In the genomic region with DNA sequence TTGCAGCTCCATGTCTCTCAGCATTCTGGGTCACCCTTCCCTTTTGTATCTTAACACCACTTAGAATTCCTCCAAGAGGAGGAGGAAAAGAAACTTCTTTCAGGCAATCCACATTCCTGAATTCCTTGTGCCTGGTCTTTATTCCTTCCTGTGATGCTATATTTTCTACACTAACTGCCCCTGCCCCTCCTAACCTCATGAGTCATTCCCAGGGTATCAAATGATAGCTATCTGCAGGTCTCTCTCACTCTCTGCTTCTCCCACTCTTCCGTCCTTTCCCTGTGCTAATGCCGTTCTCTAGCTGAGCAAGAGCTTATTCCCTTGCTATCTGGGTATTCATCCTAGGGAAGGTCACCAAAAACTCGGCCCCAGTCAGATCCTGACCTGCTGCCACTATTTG, we compare ENCODE assay signal across 17 cellular contexts.
DNase-seq lines count a peak whose midpoint lies in the region; ATAC-seq and TF ChIP-seq lines count a peak whose summit lies in the region.
"Had no signal": no experiment of that assay in that cellular context is flagged by ENCODE, and none has a peak within 500 bp of the region (broad histone marks: within the 10 kb centered on the region; RNA-seq: fewer than 3 reads in every experiment).

No MANE protein-coding gene starts in this region.

- no peaks in the 10 kb centered on the region for H3K27me3 ChIP-seq in breast epithelium
- H3K27me3 ChIP-seq: body of pancreas, right lobe of liver, upper lobe of left lung had no signal

- peak overlapping the region in 1 of 2 donors; percentile 29 for H3K27ac ChIP-seq in breast epithelium
- H3K27ac ChIP-seq: 22Rv1, body of pancreas, right lobe of liver, upper lobe of left lung, WERI-Rb-1 had no signal

- no peak overlapping the region for H3K4me3 ChIP-seq in breast epithelium
- H3K4me3 ChIP-seq: body of pancreas, right lobe of liver, upper lobe of left lung had no signal

- peak; percentile 3 for DNase-seq in DMS 273 (lab: John Stamatoyannopoulos, UW; ENCODE audit: unreplicated experiment)
- no peak for DNase-seq in DMS 273 treated with DMSO at 0.1 percent for 48 hours (lab: John Stamatoyannopoulos, UW)
- peak; percentile 36 for DNase-seq in iPS DF 4.7 (ENCODE audit: extremely low read depth, low spot score)
- DNase-seq in sciatic nerve (ENCODE audit: low spot score), result no peak
- no peak for DNase-seq in NCI-H1436 treated with DMSO at 0.1 percent for 48 hours (lab: John Stamatoyannopoulos, UW)
- no peak for DNase-seq in activated CD8-positive, alpha-beta memory T cell treated with anti-CD3 and anti-CD28 coated beads, Interleukin-2, amount 50 U/mL, for 48 hours
- no peak for DNase-seq in breast epithelium (ENCODE audit: low spot score in 2 of 2)
- DNase-seq: activated gamma-delta T cell treated with Interleukin-2 at 50 U/mL for 16 hours; body of pancreas; naive thymus-derived CD8-positive, alpha-beta T cell; NCI-H2227 treated with DMSO at 0.1 percent for 48 hours; right lobe of liver; upper lobe of left lung; WERI-Rb-1 had no signal

- no peak for TF ChIP-seq POLR2A in breast epithelium (IDR thresholded peaks at IDR 0.05)

- ATAC-seq in SK-N-SH treated with all-trans-retinoic acid at 6 μM for 48 hours, result peak; percentile 96
- peak; percentile 39 for ATAC-seq in sciatic nerve
- ATAC-seq: body of pancreas; naive thymus-derived CD8-positive, alpha-beta T cell; right lobe of liver; stimulated activated effector memory CD8-positive, alpha-beta T cell treated with anti-CD3 and anti-CD28 coated beads, Interleukin-12 subunit alpha, Interleukin-12 subunit beta, amount 100 ng/mL, for 72 hours had no signal

- TF ChIP-seq CTCF in breast epithelium (IDR thresholded peaks at IDR 0.05), result no peak

- intact Hi-C loops in sciatic nerve (cut with DNase I), result no loop called here
- intact Hi-C loops in breast epithelium (cut with DNase I; ENCODE audit: low total_unique reads), result no loop called here

- peaks cover 0 to 14% of the 10 kb centered on the region in 2 donors for H3K9me3 ChIP-seq in breast epithelium
- H3K9me3 ChIP-seq: body of pancreas, right lobe of liver had no signal

- no peaks in the 10 kb centered on the region for H3K4me1 ChIP-seq in breast epithelium
- H3K4me1 ChIP-seq: body of pancreas, right lobe of liver had no signal

- H3K36me3 ChIP-seq in breast epithelium, result no peaks in the 10 kb centered on the region
- H3K36me3 ChIP-seq: right lobe of liver, upper lobe of left lung, WERI-Rb-1 had no signal

TF ChIP-seq in SK-N-SH treated with all-trans-retinoic acid at 6 μM for 48 hours, 23 proteins besides CTCF, POLR2A, EP300 and RAD21:
- no peak for TF ChIP-seq ZNF8 (CRISPR knock-in tag; IDR thresholded peaks at IDR 0.05)
- no peak for TF ChIP-seq TCF4 (CRISPR knock-in tag; IDR thresholded peaks at IDR 0.05; ENCODE audit: borderline replicate concordance)
- no peak for TF ChIP-seq ZNF565 (CRISPR knock-in tag; conservative IDR thresholded peaks at IDR 0.05; ENCODE audit: low read depth)
- TF ChIP-seq ISL1 (CRISPR knock-in tag; IDR thresholded peaks at IDR 0.05), result no peak
- TF ChIP-seq PPARA (CRISPR knock-in tag; IDR thresholded peaks at IDR 0.05; ENCODE audit: borderline replicate concordance), result no peak
- no peak for TF ChIP-seq TOX (CRISPR knock-in tag; IDR thresholded peaks at IDR 0.05; ENCODE audit: borderline replicate concordance)
- no peak for TF ChIP-seq RARB (CRISPR knock-in tag; IDR thresholded peaks at IDR 0.05)
- TF ChIP-seq CSDC2 (CRISPR knock-in tag; IDR thresholded peaks at IDR 0.05), result no peak
- TF ChIP-seq OSR1 (CRISPR knock-in tag; IDR thresholded peaks at IDR 0.05), result no peak
- no peak for TF ChIP-seq ZC3H10 (CRISPR knock-in tag; IDR thresholded peaks at IDR 0.05)
- TF ChIP-seq ESRRG (CRISPR knock-in tag; IDR thresholded peaks at IDR 0.05), result no peak
- TF ChIP-seq BACH2 (CRISPR knock-in tag; IDR thresholded peaks at IDR 0.05; ENCODE audit: borderline replicate concordance), result no peak
- TF ChIP-seq, protein P1, sequence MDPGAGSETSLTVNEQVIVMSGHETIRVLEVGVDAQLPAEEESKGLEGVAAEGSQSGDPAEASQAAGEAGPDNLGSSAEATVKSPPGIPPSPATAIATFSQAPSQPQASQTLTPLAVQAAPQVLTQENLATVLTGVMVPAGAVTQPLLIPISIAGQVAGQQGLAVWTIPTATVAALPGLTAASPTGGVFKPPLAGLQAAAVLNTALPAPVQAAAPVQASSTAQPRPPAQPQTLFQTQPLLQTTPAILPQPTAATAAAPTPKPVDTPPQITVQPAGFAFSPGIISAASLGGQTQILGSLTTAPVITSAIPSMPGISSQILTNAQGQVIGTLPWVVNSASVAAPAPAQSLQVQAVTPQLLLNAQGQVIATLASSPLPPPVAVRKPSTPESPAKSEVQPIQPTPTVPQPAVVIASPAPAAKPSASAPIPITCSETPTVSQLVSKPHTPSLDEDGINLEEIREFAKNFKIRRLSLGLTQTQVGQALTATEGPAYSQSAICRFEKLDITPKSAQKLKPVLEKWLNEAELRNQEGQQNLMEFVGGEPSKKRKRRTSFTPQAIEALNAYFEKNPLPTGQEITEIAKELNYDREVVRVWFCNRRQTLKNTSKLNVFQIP (CRISPR knock-in tag; IDR thresholded peaks at IDR 0.05; ENCODE audit: borderline replicate concordance, low read depth), result no peak
- TF ChIP-seq, protein P2, sequence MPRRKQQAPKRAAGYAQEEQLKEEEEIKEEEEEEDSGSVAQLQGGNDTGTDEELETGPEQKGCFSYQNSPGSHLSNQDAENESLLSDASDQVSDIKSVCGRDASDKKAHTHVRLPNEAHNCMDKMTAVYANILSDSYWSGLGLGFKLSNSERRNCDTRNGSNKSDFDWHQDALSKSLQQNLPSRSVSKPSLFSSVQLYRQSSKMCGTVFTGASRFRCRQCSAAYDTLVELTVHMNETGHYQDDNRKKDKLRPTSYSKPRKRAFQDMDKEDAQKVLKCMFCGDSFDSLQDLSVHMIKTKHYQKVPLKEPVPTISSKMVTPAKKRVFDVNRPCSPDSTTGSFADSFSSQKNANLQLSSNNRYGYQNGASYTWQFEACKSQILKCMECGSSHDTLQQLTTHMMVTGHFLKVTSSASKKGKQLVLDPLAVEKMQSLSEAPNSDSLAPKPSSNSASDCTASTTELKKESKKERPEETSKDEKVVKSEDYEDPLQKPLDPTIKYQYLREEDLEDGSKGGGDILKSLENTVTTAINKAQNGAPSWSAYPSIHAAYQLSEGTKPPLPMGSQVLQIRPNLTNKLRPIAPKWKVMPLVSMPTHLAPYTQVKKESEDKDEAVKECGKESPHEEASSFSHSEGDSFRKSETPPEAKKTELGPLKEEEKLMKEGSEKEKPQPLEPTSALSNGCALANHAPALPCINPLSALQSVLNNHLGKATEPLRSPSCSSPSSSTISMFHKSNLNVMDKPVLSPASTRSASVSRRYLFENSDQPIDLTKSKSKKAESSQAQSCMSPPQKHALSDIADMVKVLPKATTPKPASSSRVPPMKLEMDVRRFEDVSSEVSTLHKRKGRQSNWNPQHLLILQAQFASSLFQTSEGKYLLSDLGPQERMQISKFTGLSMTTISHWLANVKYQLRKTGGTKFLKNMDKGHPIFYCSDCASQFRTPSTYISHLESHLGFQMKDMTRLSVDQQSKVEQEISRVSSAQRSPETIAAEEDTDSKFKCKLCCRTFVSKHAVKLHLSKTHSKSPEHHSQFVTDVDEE (CRISPR knock-in tag; IDR thresholded peaks at IDR 0.05), result no peak
- no peak for TF ChIP-seq ZFP3 (CRISPR knock-in tag; IDR thresholded peaks at IDR 0.05)
- no peak for TF ChIP-seq ARNTL (CRISPR knock-in tag; IDR thresholded peaks at IDR 0.05; ENCODE audit: borderline replicate concordance, low read depth)
- no peak for TF ChIP-seq ZFP30 (CRISPR knock-in tag; IDR thresholded peaks at IDR 0.05)
- no peak for TF ChIP-seq GLIS3 (CRISPR knock-in tag; IDR thresholded peaks at IDR 0.05)
- TF ChIP-seq, protein P3, sequence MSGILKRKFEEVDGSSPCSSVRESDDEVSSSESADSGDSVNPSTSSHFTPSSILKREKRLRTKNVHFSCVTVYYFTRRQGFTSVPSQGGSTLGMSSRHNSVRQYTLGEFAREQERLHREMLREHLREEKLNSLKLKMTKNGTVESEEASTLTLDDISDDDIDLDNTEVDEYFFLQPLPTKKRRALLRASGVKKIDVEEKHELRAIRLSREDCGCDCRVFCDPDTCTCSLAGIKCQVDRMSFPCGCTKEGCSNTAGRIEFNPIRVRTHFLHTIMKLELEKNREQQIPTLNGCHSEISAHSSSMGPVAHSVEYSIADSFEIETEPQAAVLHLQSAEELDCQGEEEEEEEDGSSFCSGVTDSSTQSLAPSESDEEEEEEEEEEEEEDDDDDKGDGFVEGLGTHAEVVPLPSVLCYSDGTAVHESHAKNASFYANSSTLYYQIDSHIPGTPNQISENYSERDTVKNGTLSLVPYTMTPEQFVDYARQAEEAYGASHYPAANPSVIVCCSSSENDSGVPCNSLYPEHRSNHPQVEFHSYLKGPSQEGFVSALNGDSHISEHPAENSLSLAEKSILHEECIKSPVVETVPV (CRISPR knock-in tag; IDR thresholded peaks at IDR 0.05), result no peak

Comparison
In these comparisons a context has a peak if more than half of its experiments do, and no peak if none do; other contexts are left out.
1. DNase-seq: peak in DMS 273 (single experiment) and iPS DF 4.7 (single experiment); none in DMS 273 treated with DMSO at 0.1 percent for 48 hours (single experiment), sciatic nerve (single experiment), NCI-H1436 treated with DMSO at 0.1 percent for 48 hours (single experiment), activated CD8-positive, alpha-beta memory T cell treated with anti-CD3 and anti-CD28 coated beads, Interleukin-2, amount 50 U/mL, for 48 hours (single experiment) and breast epithelium (0 of 2).